Comparison of ENCODE assay signal across 14 cellular contexts in genomic region chr3:190131329-190131728, GRCh38. TPM values are rescaled to one million over a fixed set of nuclear protein-coding genes. Genes with fewer than 3 reads are reported as not detected.
DNase-seq lines count a peak whose midpoint lies in the region; ATAC-seq and TF ChIP-seq lines count a peak whose summit lies in the region.
"Had no signal": no experiment of that assay in that cellular context is flagged by ENCODE, and none has a peak within 500 bp of the region (broad histone marks: within the 10 kb centered on the region; RNA-seq: fewer than 3 reads in every experiment).

No MANE protein-coding gene starts in this region.

- peak; percentile 44 for DNase-seq in COLO829 (ENCODE audit: low spot score)
- peak; percentile 38 for DNase-seq in HS-5 (ENCODE audit: low read depth)
- DNase-seq in amniotic epithelial cell (ENCODE audit: low read depth) = peak; percentile 82
- DNase-seq in glutamatergic neuron = no peak
- no peak for DNase-seq in activated CD4-positive, alpha-beta T cell treated with anti-CD3 and anti-CD28 coated beads for 36 hours
- no peak for DNase-seq in hippocampal formation (lab: John Stamatoyannopoulos, UW)
- DNase-seq in KG1 (lab: John Stamatoyannopoulos, UW) = no peak
- DNase-seq: activated CD4-positive, alpha-beta T cell treated with anti-CD3 and anti-CD28 coated beads for 1 hour; activated T-cell treated with anti-CD3 and anti-CD28 coated beads, Interleukin-2, amount 50 U/mL, for 72 hours; anterior cingulate cortex; BE2C; NCI-H1092 treated with DMSO at 0.1 percent for 48 hours; NCI-H526 treated with DMSO at 0.1 percent for 48 hours had no signal

- ATAC-seq in GM19467 (IDR thresholded peaks at IDR 0.05; ENCODE audit: unreplicated experiment) = no peak
- no peak for ATAC-seq in activated CD4-positive, alpha-beta T cell treated with anti-CD3 and anti-CD28 coated beads for 36 hours
- ATAC-seq: activated T-cell treated with anti-CD3 and anti-CD28 coated beads, Interleukin-2, amount 50 U/mL, for 72 hours had no signal

- H3K36me3 Mint-ChIP-seq in glutamatergic neuron (ENCODE audit: unreplicated experiment) = no peaks in the 10 kb centered on the region
- no peaks in the 10 kb centered on the region for H3K36me3 Mint-ChIP-seq in activated CD4-positive, alpha-beta T cell treated with anti-CD3 and anti-CD28 coated beads for 36 hours (ENCODE audit: low read depth)

- H3K9me3 Mint-ChIP-seq in glutamatergic neuron (ENCODE audit: unreplicated experiment) = peaks cover 4% of the 10 kb centered on the region
- no peaks in the 10 kb centered on the region for H3K9me3 Mint-ChIP-seq in activated CD4-positive, alpha-beta T cell treated with anti-CD3 and anti-CD28 coated beads for 36 hours (ENCODE audit: low read depth)
- H3K9me3 Mint-ChIP-seq: activated T-cell treated with anti-CD3 and anti-CD28 coated beads, Interleukin-2, amount 50 U/mL, for 72 hours had no signal

- peaks cover 34% of the 10 kb centered on the region for H3K4me1 Mint-ChIP-seq in glutamatergic neuron (ENCODE audit: low read depth, unreplicated experiment)
- H3K4me1 Mint-ChIP-seq in activated CD4-positive, alpha-beta T cell treated with anti-CD3 and anti-CD28 coated beads for 36 hours = no peaks in the 10 kb centered on the region

- peaks cover 3% of the 10 kb centered on the region for H3K27me3 Mint-ChIP-seq in glutamatergic neuron (ENCODE audit: unreplicated experiment)
- peaks cover 22% of the 10 kb centered on the region for H3K27me3 Mint-ChIP-seq in activated CD4-positive, alpha-beta T cell treated with anti-CD3 and anti-CD28 coated beads for 36 hours

- CTCF ChIA-PET in activated CD4-positive, alpha-beta T cell treated with anti-CD3 and anti-CD28 coated beads for 36 hours (lab: Charles Lee) = no interaction called here

- H3K27ac Mint-ChIP-seq in glutamatergic neuron (ENCODE audit: unreplicated experiment) = peak overlapping the region; percentile 86
- no peak overlapping the region for H3K27ac Mint-ChIP-seq in activated CD4-positive, alpha-beta T cell treated with anti-CD3 and anti-CD28 coated beads for 36 hours
- H3K27ac Mint-ChIP-seq: activated T-cell treated with anti-CD3 and anti-CD28 coated beads, Interleukin-2, amount 50 U/mL, for 72 hours had no signal

- TF ChIP-seq CTCF in glutamatergic neuron (IDR thresholded peaks at IDR 0.05; ENCODE audit: partially characterized antibody, unreplicated experiment) = no peak

- intact Hi-C loops in activated CD4-positive, alpha-beta T cell treated with anti-CD3 and anti-CD28 coated beads for 36 hours (cut with DNase I, micrococcal nuclease) = no loop called here

- POLR2A ChIA-PET in activated CD4-positive, alpha-beta T cell treated with anti-CD3 and anti-CD28 coated beads for 36 hours (lab: Charles Lee) = no interaction called here

- H3K4me3 Mint-ChIP-seq in glutamatergic neuron (ENCODE audit: unreplicated experiment) = no peak overlapping the region
- H3K4me3 Mint-ChIP-seq in activated CD4-positive, alpha-beta T cell treated with anti-CD3 and anti-CD28 coated beads for 36 hours = no peak overlapping the region
- H3K4me3 Mint-ChIP-seq: activated T-cell treated with anti-CD3 and anti-CD28 coated beads, Interleukin-2, amount 50 U/mL, for 72 hours had no signal

RNA-seq across cellular contexts. Expression of gene P3H2, which starts 10.6 kb away (rescaled TPM):
- 28.6 TPM for total RNA-seq in glutamatergic neuron (ENCODE audit: unreplicated experiment)
- total RNA-seq in activated CD4-positive, alpha-beta T cell treated with anti-CD3 and anti-CD28 coated beads for 36 hours = not detected
- total RNA-seq: activated T-cell treated with anti-CD3 and anti-CD28 coated beads, Interleukin-2, amount 50 U/mL, for 72 hours had no signal

Comparison
In these comparisons a context has a peak if more than half of its experiments do, and no peak if none do; other contexts are left out.
1. DNase-seq: peak in COLO829 (single experiment), HS-5 (single experiment) and amniotic epithelial cell (single experiment); none in glutamatergic neuron (single experiment), activated CD4-positive, alpha-beta T cell treated with anti-CD3 and anti-CD28 coated beads for 36 hours (single experiment), hippocampal formation (0 of 2) and KG1 (single experiment).
2. RNA of gene P3H2, which starts 10.6 kb away (total RNA-seq): 28.6 TPM in glutamatergic neuron (single experiment); not detected in activated CD4-positive, alpha-beta T cell treated with anti-CD3 and anti-CD28 coated beads for 36 hours; every median in the first group is over 10 times any median in the second.